ENCODE assay signal across 8 cellular contexts in genomic region chr11:8019671-8020597, GRCh38. TPM values are rescaled to one million over a fixed set of nuclear protein-coding genes. Genes with fewer than 3 reads are reported as not detected.
A peak's percentile ranks its signal among the peaks of the same experiment; 100 is the strongest.
DNase-seq lines count a peak whose midpoint lies in the region; ATAC-seq and TF ChIP-seq lines count a peak whose summit lies in the region.

No MANE protein-coding gene starts in this region.

- H3K27ac ChIP-seq in mucosa of rectum (ENCODE audit: low read depth in 2 of 2, low read length in 2 of 2) (peak overlapping the region in 1 of 2 donors; percentile 38), testis (peak overlapping the region; percentile 83 to 95)

- no peaks in the 10 kb centered on the region for H3K36me3 ChIP-seq in mucosa of rectum (ENCODE audit: control insufficient read depth in 2 of 2, insufficient read depth in 2 of 2, low read length in 2 of 2)
- no peaks in the 10 kb centered on the region for H3K36me3 ChIP-seq in testis (ENCODE audit: low read depth, missing control alignments)

- H3K4me1 ChIP-seq in mucosa of rectum (ENCODE audit: control insufficient read depth in 2 of 2, insufficient read depth in 2 of 2, low read length in 2 of 2) (peaks cover 4 to 6% of the 10 kb centered on the region in 2 donors), testis (peaks cover 8% of the 10 kb centered on the region)

- H3K4me3 ChIP-seq in epithelial cell of esophagus (ENCODE audit: low read length) (peak overlapping the region; percentile 1), mucosa of rectum (ENCODE audit: low read length in 2 of 2) (peak overlapping the region; percentile 0 to 59), testis (peak overlapping the region; percentile 62 to 85)

- no peaks in the 10 kb centered on the region for H3K9me3 ChIP-seq in mucosa of rectum (ENCODE audit: control insufficient read depth in 2 of 2, low read length in 2 of 2)
- H3K9me3 ChIP-seq in testis: no peaks in the 10 kb centered on the region

- no peak for TF ChIP-seq POLR2A in testis (IDR thresholded peaks at IDR 0.05)

- TF ChIP-seq CTCF in epithelial cell of esophagus (IDR thresholded peaks at IDR 0.05; ENCODE audit: insufficient read depth, low read depth, low read length, missing control alignments) (no peak), testis (IDR thresholded peaks at IDR 0.05) (no peak)

- H3K27me3 ChIP-seq in mucosa of rectum (ENCODE audit: control insufficient read depth in 2 of 2, insufficient read depth in 2 of 2, low read length in 2 of 2) (peaks cover 20 to 22% of the 10 kb centered on the region in 2 donors), testis (no peaks in the 10 kb centered on the region)

- no peak for ATAC-seq in GM21723 (IDR thresholded peaks at IDR 0.05; ENCODE audit: unreplicated experiment)

- 10% methylated on average over 35 to 38 of the region's 59 CpGs for WGBS in testis, 2 donors

- H3K9ac ChIP-seq in mucosa of rectum (ENCODE audit: low read depth in 1 of 2, low read length in 2 of 2): peak overlapping the region in 1 of 2 donors; percentile 5

- intact Hi-C loops in testis (cut with DNase I; ENCODE audit: low total_unique reads): loop anchor here (5.0 to 10.0 kb wide), 2 partner anchors 52 to 75 kb away; no protein-coding TSS in a partner anchor

- peak; percentile 36 to 45 for DNase-seq in NCI-H524 (lab: John Stamatoyannopoulos, UW)
- no peak for DNase-seq in NCI-H524 treated with DMSO at 0.1 percent for 48 hours (lab: John Stamatoyannopoulos, UW)
- peak; percentile 65 for DNase-seq in activated CD8-positive, alpha-beta memory T cell treated with anti-CD3 and anti-CD28 coated beads for 24 hours
- peak; percentile 49 for DNase-seq in epithelial cell of esophagus (ENCODE audit: low read depth)
- peak; percentile 46 for DNase-seq in testis
- DNase-seq in NCI-H345 treated with DMSO at 0.1 percent for 48 hours (lab: John Stamatoyannopoulos, UW; ENCODE audit: unreplicated experiment): no peak

RNA-seq across cellular contexts. Expression of gene EIF3F, which starts 32.8 kb away (rescaled TPM):
- 100 to 1,000 TPM; 287 to 387 TPM for total RNA-seq in testis
- 268 TPM for polyA plus RNA-seq in testis (ENCODE audit: insufficient read depth, low read depth, low replicate concordance)

RNA-seq across cellular contexts. Expression of gene NLRP10, which starts 54.7 kb away (rescaled TPM):
- total RNA-seq in testis: not detected
- polyA plus RNA-seq in testis (ENCODE audit: insufficient read depth, low read depth, low replicate concordance): 0.13 TPM

Comparison
In these comparisons a context has a peak if more than half of its experiments do, and no peak if none do; other contexts are left out.
1. DNase-seq: peak in NCI-H524 (2 of 2), activated CD8-positive, alpha-beta memory T cell treated with anti-CD3 and anti-CD28 coated beads for 24 hours (single experiment), epithelial cell of esophagus (single experiment) and testis (single experiment); none in NCI-H524 treated with DMSO at 0.1 percent for 48 hours (single experiment) and NCI-H345 treated with DMSO at 0.1 percent for 48 hours (single experiment).
2. H3K4me3 ChIP-seq: peak in every context shown above with its lines; median percentile 74 in testis; 30 in mucosa of rectum; 1 in epithelial cell of esophagus.